Comparison of ENCODE assay signal across 22 cellular contexts in the genomic region with DNA sequence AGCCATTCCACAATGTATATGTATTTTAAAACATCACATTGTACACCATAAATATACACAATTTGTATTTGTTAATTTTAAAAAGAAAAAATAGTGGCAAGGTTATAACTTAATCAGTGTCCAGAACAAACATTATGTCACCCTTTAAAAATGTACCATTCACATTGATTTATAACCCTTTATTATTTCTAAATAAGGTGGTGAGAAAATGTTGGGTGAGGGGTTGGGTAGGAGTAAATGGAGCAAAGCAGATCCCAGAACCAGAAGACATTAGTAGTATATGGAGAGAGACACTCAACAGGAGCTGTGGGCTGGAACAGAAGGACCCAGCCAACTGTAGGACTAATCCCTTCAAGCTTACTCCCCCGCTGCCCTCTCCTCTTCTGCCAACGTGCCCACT. TPM values are rescaled to one million over a fixed set of nuclear protein-coding genes. Genes with fewer than 3 reads are reported as not detected.
DNase-seq lines count a peak whose midpoint lies in the region; FAIRE-seq and TF ChIP-seq lines count a peak whose summit lies in the region.
"Had no signal": no experiment of that assay in that cellular context is flagged by ENCODE, and none has a peak within 500 bp of the region (broad histone marks: within the 10 kb centered on the region; RNA-seq: fewer than 3 reads in every experiment).

No MANE protein-coding gene starts in this region.

- no peak overlapping the region for H3K27ac Mint-ChIP-seq in astrocyte (ENCODE audit: unreplicated experiment)
- H3K27ac Mint-ChIP-seq in nephron progenitor cell: peak overlapping the region; percentile 25
- H3K27ac Mint-ChIP-seq in Calu3 (ENCODE audit: unreplicated experiment): no peak overlapping the region
- H3K27ac Mint-ChIP-seq: CD8-positive, alpha-beta memory T cell; H9 had no signal

- H3K4me3 ChIP-seq in astrocyte (ENCODE audit: insufficient read depth, low read depth, low read length) (no peak overlapping the region), lower leg skin (ENCODE audit: low read depth, poor library complexity, severe bottlenecking) (no peak overlapping the region)

- no peaks in the 10 kb centered on the region for H3K36me3 ChIP-seq in astrocyte (ENCODE audit: insufficient read depth, low read length)

- no peaks in the 10 kb centered on the region for H4K20me1 ChIP-seq in astrocyte (ENCODE audit: insufficient read depth, low read length)

- intact Hi-C loops in Calu3 (cut with micrococcal nuclease; ENCODE audit: unreplicated experiment) (no loop called here), lower leg skin (cut with DNase I; ENCODE audit: low total_unique reads) (no loop called here)

- no peak overlapping the region for H3K4me3 Mint-ChIP-seq in astrocyte (ENCODE audit: unreplicated experiment)
- no peak overlapping the region for H3K4me3 Mint-ChIP-seq in nephron progenitor cell
- H3K4me3 Mint-ChIP-seq in Calu3 (ENCODE audit: low read depth, unreplicated experiment): no peak overlapping the region
- H3K4me3 Mint-ChIP-seq: CD8-positive, alpha-beta memory T cell; H9 had no signal

- POLR2A ChIA-PET in HEK293T (lab: Yijun Ruan, JAX): no interaction called here

- peaks cover 3% of the 10 kb centered on the region for H3K4me1 ChIP-seq in astrocyte (ENCODE audit: insufficient read depth, low read length)

- H3K27me3 Mint-ChIP-seq in astrocyte (ENCODE audit: low read depth, unreplicated experiment) (peaks cover 2% of the 10 kb centered on the region), nephron progenitor cell (ENCODE audit: low read depth, poor library complexity) (peaks cover 5% of the 10 kb centered on the region), Calu3 (ENCODE audit: unreplicated experiment) (no peaks in the 10 kb centered on the region)

- DNase-seq in HEK293T (ENCODE audit: extremely low spot score) (no peak), astrocyte (ENCODE audit: low read depth) (peak; percentile 12), kidney tubule cell (ENCODE audit: low spot score) (peak; percentile 56), nephron progenitor cell (no peak), Calu3 (no peak), lower leg skin (ENCODE audit: low spot score in 2 of 2) (no peak), HUDEP-2 (lab: John Stamatoyannopoulos, UW; ENCODE audit: unreplicated experiment in 76 of 76) (no peak)
- DNase-seq in stimulated activated CD4-positive, alpha-beta T cell treated with anti-CD3 and anti-CD28 coated beads, Interleukin-4, amount 100 ng/mL, for 1 hour: no peak
- DNase-seq: CD8-positive, alpha-beta memory T cell; DMS53; H9; KG1; NCI-H1092 treated with DMSO at 0.1 percent for 48 hours; NCI-H146; NCI-H2029 treated with DMSO at 0.1 percent for 48 hours; NCI-H226; NCI-H510A treated with DMSO at 0.1 percent for 48 hours; NCI-H774; NK-92 treated with Interleukin-12 subunit alpha and Interleukin-12 subunit beta, amount 100 ng/mL, for 24 hours had no signal

- FAIRE-seq in astrocyte (lab: Jason Lieb, UNC): no peak
- FAIRE-seq: A204.1, D721Med had no signal

- H3K9ac ChIP-seq in astrocyte (ENCODE audit: low read length): no peak overlapping the region

- TF ChIP-seq CTCF in astrocyte (IDR thresholded peaks at IDR 0.05; ENCODE audit: insufficient read depth, low read depth, low read length) (no peak), nephron progenitor cell (IDR thresholded peaks at IDR 0.05) (no peak), Calu3 (IDR thresholded peaks at IDR 0.05; ENCODE audit: unreplicated experiment) (no peak), lower leg skin (IDR thresholded peaks at IDR 0.05) (no peak)

- no peak for TF ChIP-seq POLR2A in lower leg skin (IDR thresholded peaks at IDR 0.05)

- BruUV-seq in Calu3 (replicated peaks; lab: Mats Ljungman, UMichigan): no TSS peak

- no peak overlapping the region for H2AFZ ChIP-seq in astrocyte (ENCODE audit: low read depth, low read length)

- WGBS in lower leg skin, 2 donors: 72 to 74% methylated on average over 2 of the region's 2 CpGs

- H3K79me2 ChIP-seq in astrocyte (ENCODE audit: insufficient read depth, low read length): no peaks in the 10 kb centered on the region

- peaks cover 3% of the 10 kb centered on the region for H3K9me3 Mint-ChIP-seq in astrocyte (ENCODE audit: unreplicated experiment)
- no peaks in the 10 kb centered on the region for H3K9me3 Mint-ChIP-seq in nephron progenitor cell
- H3K9me3 Mint-ChIP-seq in Calu3 (ENCODE audit: low read depth, unreplicated experiment): no peaks in the 10 kb centered on the region
- H3K9me3 Mint-ChIP-seq: CD8-positive, alpha-beta memory T cell; H9 had no signal

- CTCF ChIA-PET in HEK293T (lab: Yijun Ruan, JAX): interaction anchor here (0.6 kb wide), 2 partner anchors 47 to 104 kb away, joined by 3 read pairs; no protein-coding TSS in a partner anchor
- CTCF ChIA-PET in Calu3 (lab: Charles Lee): interaction anchor here (0.7 to 1.2 kb wide), 4 partner anchors 9 to 420 kb away, joined by 3 to 4 read pairs (median 3); no protein-coding TSS in a partner anchor

- H3K36me3 Mint-ChIP-seq in astrocyte (ENCODE audit: low read depth, unreplicated experiment) (no peaks in the 10 kb centered on the region), nephron progenitor cell (ENCODE audit: low read depth) (no peaks in the 10 kb centered on the region), Calu3 (ENCODE audit: insufficient read depth, unreplicated experiment) (peaks cover 4% of the 10 kb centered on the region)
- H3K36me3 Mint-ChIP-seq: CD8-positive, alpha-beta memory T cell had no signal

- no peak overlapping the region for H3K4me2 ChIP-seq in astrocyte (ENCODE audit: low read length)

- no peaks in the 10 kb centered on the region for H3K27me3 ChIP-seq in astrocyte (ENCODE audit: insufficient read depth, low read length)

- H3K27ac ChIP-seq in astrocyte (ENCODE audit: low read depth, low read length): no peak overlapping the region
- H3K27ac ChIP-seq: C4-2B had no signal

- no peaks in the 10 kb centered on the region for H3K4me1 Mint-ChIP-seq in astrocyte (ENCODE audit: low read depth, unreplicated experiment)
- no peaks in the 10 kb centered on the region for H3K4me1 Mint-ChIP-seq in nephron progenitor cell
- peaks cover 17% of the 10 kb centered on the region for H3K4me1 Mint-ChIP-seq in Calu3 (ENCODE audit: low read depth, unreplicated experiment)
- H3K4me1 Mint-ChIP-seq: CD8-positive, alpha-beta memory T cell had no signal

- H3K9me3 ChIP-seq in astrocyte (ENCODE audit: insufficient read depth, low read depth, low read length): no peaks in the 10 kb centered on the region

TF ChIP-seq in HEK293T, 16 proteins besides CTCF, POLR2A, EP300 and RAD21:
- no peak for TF ChIP-seq L3MBTL2 (conservative IDR thresholded peaks at IDR 0.05)
- TF ChIP-seq ELF4 (IDR thresholded peaks at IDR 0.05): no peak
- TF ChIP-seq, protein P1, sequence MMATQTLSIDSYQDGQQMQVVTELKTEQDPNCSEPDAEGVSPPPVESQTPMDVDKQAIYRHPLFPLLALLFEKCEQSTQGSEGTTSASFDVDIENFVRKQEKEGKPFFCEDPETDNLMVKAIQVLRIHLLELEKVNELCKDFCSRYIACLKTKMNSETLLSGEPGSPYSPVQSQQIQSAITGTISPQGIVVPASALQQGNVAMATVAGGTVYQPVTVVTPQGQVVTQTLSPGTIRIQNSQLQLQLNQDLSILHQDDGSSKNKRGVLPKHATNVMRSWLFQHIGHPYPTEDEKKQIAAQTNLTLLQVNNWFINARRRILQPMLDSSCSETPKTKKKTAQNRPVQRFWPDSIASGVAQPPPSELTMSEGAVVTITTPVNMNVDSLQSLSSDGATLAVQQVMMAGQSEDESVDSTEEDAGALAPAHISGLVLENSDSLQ (IDR thresholded peaks at IDR 0.05): peak; percentile 26; the same call in 1 of the 2 replicates
- no peak for TF ChIP-seq ARNT (IDR thresholded peaks at IDR 0.05)
- TF ChIP-seq FOXK2 (IDR thresholded peaks at IDR 0.05): no peak
- no peak for TF ChIP-seq SUZ12 (IDR thresholded peaks at IDR 0.05)
- TF ChIP-seq SP1 (IDR thresholded peaks at IDR 0.05): no peak

RNA-seq across cellular contexts. Expression of a gene that starts 4.1 kb away (rescaled TPM):
- total RNA-seq in astrocyte: not detected in 2 replicates
- total RNA-seq in Calu3 (2022): not detected in 2 replicates
- not detected for total RNA-seq in lower leg skin
- total RNA-seq: CD8-positive, alpha-beta memory T cell; H9 had no signal

RNA-seq across cellular contexts. Expression of a gene that starts 26.2 kb away (rescaled TPM):
- total RNA-seq in astrocyte: 81.6 and 83.5 TPM in 2 replicates
- 176 and 215 TPM in 2 replicates for total RNA-seq in Calu3 (2022)
- 10 to 100 TPM in 3 of 4 donors, 1 to 10 TPM in 1; 9.9 to 14.3 (median 12.1) TPM for total RNA-seq in lower leg skin

RNA-seq across cellular contexts. Expression of a gene that starts 53.8 kb away (rescaled TPM):
- 5.8 and 8.0 TPM in 2 replicates for total RNA-seq in astrocyte
- total RNA-seq in Calu3 (2022): 66.2 and 67.8 TPM in 2 replicates
- total RNA-seq in lower leg skin: 10 to 100 TPM in 1 of 4 donors, 1 to 10 TPM in 3; 5.4 to 10.2 (median 8.0) TPM

Comparison
In these comparisons a context has a peak if more than half of its experiments do, and no peak if none do; other contexts are left out.
1. DNase-seq: peak in astrocyte (single experiment) and kidney tubule cell (single experiment); none in HEK293T (single experiment), nephron progenitor cell (single experiment), Calu3 (single experiment), stimulated activated CD4-positive, alpha-beta T cell treated with anti-CD3 and anti-CD28 coated beads, Interleukin-4, amount 100 ng/mL, for 1 hour (single experiment), lower leg skin (0 of 2) and HUDEP-2 (0 of 76).